In the genomic region with DNA sequence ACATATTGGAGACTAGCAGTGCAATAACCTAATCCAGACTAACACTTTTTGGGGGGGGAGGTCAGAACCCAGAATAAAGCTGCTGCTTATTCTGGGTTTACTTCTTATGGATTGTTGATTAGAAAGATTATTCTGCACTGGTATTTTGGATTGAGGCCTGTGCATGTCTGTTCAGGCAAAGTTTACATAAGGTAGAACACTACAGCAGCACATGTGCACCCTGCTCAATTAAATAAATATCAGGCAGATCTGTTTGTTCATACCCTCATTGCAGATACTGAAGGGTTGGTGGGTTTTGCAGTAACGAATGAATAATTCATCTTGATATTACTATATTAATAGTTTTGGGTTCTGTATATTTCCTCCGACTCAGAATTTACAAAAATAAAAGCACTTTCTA, we compare ENCODE assay signal across 19 cellular contexts. TPM values are rescaled to one million over a fixed set of nuclear protein-coding genes. Genes with fewer than 3 reads are reported as not detected.
DNase-seq lines count a peak whose midpoint lies in the region; ATAC-seq, FAIRE-seq and TF ChIP-seq lines count a peak whose summit lies in the region.
"Had no signal": no experiment of that assay in that cellular context is flagged by ENCODE, and none has a peak within 500 bp of the region (broad histone marks: within the 10 kb centered on the region; RNA-seq: fewer than 3 reads in every experiment).

No MANE protein-coding gene starts in this region.

- peak overlapping the region in 3 of 4 donors; percentile 11 to 54 (median 13) for H3K4me3 Mint-ChIP-seq in CD4-positive, CD25-positive, alpha-beta regulatory T cell
- no peak overlapping the region for H3K4me3 Mint-ChIP-seq in GM23338

- H3K9me3 ChIP-seq in CD4-positive, CD25-positive, alpha-beta regulatory T cell (ENCODE audit: control insufficient read depth in 2 of 2, low read length in 2 of 2), result no peaks in the 10 kb centered on the region
- H3K9me3 ChIP-seq in keratinocyte (ENCODE audit: control insufficient read depth, low read depth, low read length), result no peaks in the 10 kb centered on the region
- H3K9me3 ChIP-seq in psoas muscle, result no peaks in the 10 kb centered on the region

- dilution Hi-C loops in keratinocyte (cut with MboI; ENCODE audit: extremely low pct_ligation_motif_present, low sequenced_read_pairs), result no loop called here

- intact Hi-C loops in psoas muscle (cut with DNase I), result no loop called here

- no peaks in the 10 kb centered on the region for H3F3A ChIP-seq in GM23338 (replicated peaks; ENCODE audit: low read depth)

- H3K4me1 ChIP-seq in CD4-positive, CD25-positive, alpha-beta regulatory T cell (ENCODE audit: control insufficient read depth, insufficient read depth, low read length, poor library complexity, severe bottlenecking), result peaks cover 29% of the 10 kb centered on the region
- H3K4me1 ChIP-seq in GM23338 (ENCODE audit: insufficient read depth) (peaks cover 46% of the 10 kb centered on the region), keratinocyte (ENCODE audit: control insufficient read depth, extremely low read depth, insufficient read depth, low read length) (peaks cover 18% of the 10 kb centered on the region), psoas muscle (peaks cover 88% of the 10 kb centered on the region)

- no peak overlapping the region for H2AFZ ChIP-seq in GM23338
- no peak overlapping the region for H2AFZ ChIP-seq in keratinocyte (ENCODE audit: control insufficient read depth, low read length)

- peaks cover 8% of the 10 kb centered on the region for H3K36me3 ChIP-seq in CD4-positive, CD25-positive, alpha-beta regulatory T cell (ENCODE audit: control insufficient read depth, insufficient read depth, low read length)
- H3K36me3 ChIP-seq in GM23338 (ENCODE audit: insufficient read depth), result no peaks in the 10 kb centered on the region
- peaks cover 0 to 14% of the 10 kb centered on the region in 2 experiments for H3K36me3 ChIP-seq in keratinocyte (ENCODE audit: control insufficient read depth in 2 of 2, extremely low read depth in 1 of 2, insufficient read depth in 2 of 2, low read length in 2 of 2)
- no peaks in the 10 kb centered on the region for H3K36me3 ChIP-seq in psoas muscle (ENCODE audit: insufficient read depth in 1 of 2, low read depth in 1 of 2)

- peaks cover 4% of the 10 kb centered on the region for H3K9me1 ChIP-seq in keratinocyte (ENCODE audit: control insufficient read depth, extremely low read depth, insufficient read depth, low read length)

- H3K27ac Mint-ChIP-seq in CD4-positive, CD25-positive, alpha-beta regulatory T cell, result no peak overlapping the region
- H3K27ac Mint-ChIP-seq in GM23338, result no peak overlapping the region

- H3K9ac ChIP-seq in keratinocyte (ENCODE audit: control insufficient read depth, extremely low read depth, insufficient read depth, low read length), result no peak overlapping the region

- ATAC-seq in CD4-positive, CD25-positive, alpha-beta regulatory T cell (ENCODE audit: low read depth in 2 of 2), result no peak
- ATAC-seq in GM23338, result no peak
- ATAC-seq in psoas muscle, result no peak
- ATAC-seq: K562, SK-N-SH treated with all-trans-retinoic acid at 6 μM for 48 hours had no signal

- no peak for DNase-seq in CD4-positive, CD25-positive, alpha-beta regulatory T cell
- no peak for DNase-seq in GM23338 (ENCODE audit: low spot score)
- DNase-seq in keratinocyte (ENCODE audit: low read depth, low spot score), result no peak
- no peak for DNase-seq in psoas muscle
- no peak for DNase-seq in EL
- DNase-seq in effector CD8-positive, alpha-beta T cell (lab: John Stamatoyannopoulos, UW), result no peak
- DNase-seq in stimulated activated naive CD4-positive, alpha-beta T cell (lab: John Stamatoyannopoulos, UW), result no peak
- DNase-seq: DMS79, H7, MM.1S, NCI-H1048, NCI-H1417 treated with DMSO at 0.1 percent for 48 hours, NCI-H187, NCI-H69, SHP77 treated with DMSO at 0.1 percent for 48 hours had no signal

- H3K9me3 Mint-ChIP-seq in CD4-positive, CD25-positive, alpha-beta regulatory T cell, result no peaks in the 10 kb centered on the region
- no peaks in the 10 kb centered on the region for H3K9me3 Mint-ChIP-seq in GM23338

- 66 to 79% (median 72%) methylated on average over 2 of the region's 2 CpGs for WGBS in psoas muscle, 3 donors

- peaks cover 3% of the 10 kb centered on the region for H3K36me3 Mint-ChIP-seq in CD4-positive, CD25-positive, alpha-beta regulatory T cell
- peaks cover 6% of the 10 kb centered on the region; the same call in 2 of the 3 replicates for H3K36me3 Mint-ChIP-seq in GM23338 (ENCODE audit: low read depth)

- H4K20me1 ChIP-seq in GM23338 (replicated peaks; ENCODE audit: insufficient read depth) (peaks cover 71% of the 10 kb centered on the region), keratinocyte (ENCODE audit: control insufficient read depth, extremely low read depth, insufficient read depth, low read length) (peaks cover 21% of the 10 kb centered on the region)

- H3K4me2 ChIP-seq in GM23338 (no peak overlapping the region), keratinocyte (ENCODE audit: control insufficient read depth, extremely low read depth, insufficient read depth, low read depth, low read length) (peak overlapping the region; percentile 18)

- no peaks in the 10 kb centered on the region for H3K27me3 ChIP-seq in CD4-positive, CD25-positive, alpha-beta regulatory T cell (ENCODE audit: control insufficient read depth, insufficient read depth, low read length)
- no peaks in the 10 kb centered on the region for H3K27me3 ChIP-seq in GM23338 (ENCODE audit: insufficient read depth)
- H3K27me3 ChIP-seq in keratinocyte (ENCODE audit: control insufficient read depth, extremely low read depth, insufficient read depth, low read length), result no peaks in the 10 kb centered on the region
- H3K27me3 ChIP-seq in psoas muscle (ENCODE audit: insufficient read depth in 3 of 3, low read length in 2 of 3), result no peaks in the 10 kb centered on the region

- H3K4me1 Mint-ChIP-seq in CD4-positive, CD25-positive, alpha-beta regulatory T cell, result peaks cover 64 to 87% (median 78%) of the 10 kb centered on the region in 4 donors
- peaks cover 30% of the 10 kb centered on the region for H3K4me1 Mint-ChIP-seq in GM23338

- H3K27me3 Mint-ChIP-seq in CD4-positive, CD25-positive, alpha-beta regulatory T cell, result no peaks in the 10 kb centered on the region
- no peaks in the 10 kb centered on the region for H3K27me3 Mint-ChIP-seq in GM23338 (ENCODE audit: insufficient read depth, low read depth, poor library complexity)

- no peak for TF ChIP-seq CTCF in GM23338 (conservative IDR thresholded peaks at IDR 0.05; ENCODE audit: low read depth in 2 of 2)
- no peak for TF ChIP-seq CTCF in keratinocyte (optimal IDR thresholded peaks at IDR 0.05 in 1 of 3, IDR thresholded peaks at IDR 0.05 in 1 of 3, conservative IDR thresholded peaks at IDR 0.05 in 1 of 3; ENCODE audit: extremely low read depth in 1 of 3, insufficient read depth in 2 of 3, low read length in 3 of 3)
- no peak for TF ChIP-seq CTCF in psoas muscle (IDR thresholded peaks at IDR 0.05)

- H3K9me2 ChIP-seq in GM23338 (ENCODE audit: insufficient read depth), result no peaks in the 10 kb centered on the region

- peaks cover 100% of the 10 kb centered on the region for H3K79me2 ChIP-seq in GM23338 (replicated peaks; ENCODE audit: insufficient read depth)
- H3K79me2 ChIP-seq in keratinocyte (ENCODE audit: control insufficient read depth, insufficient read depth, low read length), result peaks cover 98% of the 10 kb centered on the region

- H3K4me3 ChIP-seq in CD4-positive, CD25-positive, alpha-beta regulatory T cell (ENCODE audit: low read depth, low read length), result peak overlapping the region; percentile 10
- no peak overlapping the region for H3K4me3 ChIP-seq in GM23338
- no peak overlapping the region for H3K4me3 ChIP-seq in keratinocyte (ENCODE audit: control insufficient read depth in 2 of 3, extremely low read depth in 1 of 3, insufficient read depth in 2 of 3, low read depth in 1 of 3, low read length in 3 of 3)
- H3K4me3 ChIP-seq in psoas muscle, result no peak overlapping the region
- H3K4me3 ChIP-seq: K562 had no signal

- H3K27ac ChIP-seq in CD4-positive, CD25-positive, alpha-beta regulatory T cell (ENCODE audit: insufficient read depth, low read length, poor library complexity, severe bottlenecking), result no peak overlapping the region
- H3K27ac ChIP-seq in GM23338 (ENCODE audit: low read depth), result peak overlapping the region; percentile 8; the same call in 1 of the 2 replicates
- no peak overlapping the region for H3K27ac ChIP-seq in keratinocyte (ENCODE audit: control insufficient read depth, insufficient read depth, low read length)
- H3K27ac ChIP-seq in psoas muscle, result peak overlapping the region; percentile 21
- H3K27ac ChIP-seq: C4-2B, RWPE1 had no signal

- no peak for FAIRE-seq in keratinocyte (lab: Jason Lieb, UNC)
- FAIRE-seq: K562 had no signal

RNA-seq across cellular contexts. Expression of gene ARIH1, which starts 19.1 kb away (rescaled TPM):
- total RNA-seq in CD4-positive, CD25-positive, alpha-beta regulatory T cell, result 242 TPM
- polyA plus RNA-seq in CD4-positive, CD25-positive, alpha-beta regulatory T cell, result 10 to 100 TPM; 13.1 to 22.8 (median 14.7) TPM
- total RNA-seq in GM23338 (2014; rRNA removed; shearing (Covaris generic)), result 48.6 and 55.3 TPM in 2 replicates
- 19.0 and 30.5 TPM in 2 replicates for polyA plus RNA-seq in GM23338 (2016; fragmentation: Nextera tagmentation; extraction: Ambion mirVana)
- polyA plus RNA-seq in keratinocyte, result 46.9 to 70.6 TPM (median 50.6 TPM) in 3 replicates
- polyA plus RNA-seq in keratinocyte (2011; ENCODE audit: low read depth), result 111 TPM
- polyA plus RNA-seq in keratinocyte (2011; cell fraction: cytosol; rRNA removed), result 35.0 and 71.0 TPM in 2 replicates
- polyA plus RNA-seq in keratinocyte (2011; cell fraction: nucleus; rRNA removed), result 68.3 and 71.7 TPM in 2 replicates
- 51.0 and 51.5 TPM in 2 replicates for polyA plus RNA-seq in keratinocyte (2012; ENCODE audit: low replicate concordance)
- 73.3 to 163 TPM (median 117 TPM) in 3 replicates for polyA minus RNA-seq in keratinocyte
- polyA minus RNA-seq in keratinocyte (2011; cell fraction: cytosol; rRNA and poly(A)+ RNA removed), result 53.3 TPM
- 40.6 and 131 TPM in 2 replicates for polyA minus RNA-seq in keratinocyte (2011; cell fraction: nucleus; rRNA and poly(A)+ RNA removed)
- 100 to 1,000 TPM; 181 to 253 (median 204) TPM for total RNA-seq in psoas muscle
- polyA plus RNA-seq in psoas muscle, result 10 to 100 TPM; 35.6 to 75.6 (median 43.8) TPM

Comparison
In these comparisons a context has a peak if more than half of its experiments do, and no peak if none do; other contexts are left out.
1. H3K27ac ChIP-seq: peak in GM23338 (single experiment) and psoas muscle (single experiment); none in CD4-positive, CD25-positive, alpha-beta regulatory T cell (single experiment) and keratinocyte (single experiment).